In genomic region chr3:73624363-73625123, GRCh38 we compare ENCODE assay signal across 8 cellular contexts. TPM values are rescaled to one million over a fixed set of nuclear protein-coding genes. Genes with fewer than 3 reads are reported as not detected.
DNase-seq lines count a peak whose midpoint lies in the region; ATAC-seq, FAIRE-seq and TF ChIP-seq lines count a peak whose summit lies in the region.

TSS of gene PDZRN3 (minus strand) at chr3:73624941.

- intact Hi-C loops in kidney (cut with DNase I), result no loop called here

- DNase-seq in NCI-H748 (lab: John Stamatoyannopoulos, UW; ENCODE audit: unreplicated experiment), result peak; percentile 84
- DNase-seq in NCI-H748 treated with DMSO at 0.1 percent for 48 hours (lab: John Stamatoyannopoulos, UW), result no peak
- DNase-seq in cardiac fibroblast (ENCODE audit: low read depth in 2 of 2), result peak; percentile 65 to 87
- DNase-seq in kidney, result peak; percentile 91
- no peak for DNase-seq in activated effector memory CD4-positive, alpha-beta T cell treated with Interleukin-2 at 50 U/mL for 16 hours
- DNase-seq in NCI-H2171 treated with DMSO at 0.1 percent for 48 hours (lab: John Stamatoyannopoulos, UW), result no peak

- H3K9ac ChIP-seq in kidney (ENCODE audit: low read length in 2 of 2) (peak within 1 kb of the TSS; percentile 23 to 68), stomach smooth muscle (ENCODE audit: low read length in 2 of 2) (peak within 1 kb of the TSS; percentile 90 to 96)

- FAIRE-seq in kidney (lab: Jason Lieb, UNC), result no peak

- H3K4me1 ChIP-seq in kidney (ENCODE audit: control insufficient read depth in 1 of 2, insufficient read depth in 1 of 2, low read depth in 1 of 2, low read length in 2 of 2), result peaks cover 9 to 15% of the 10 kb centered on the region in 2 donors
- H3K4me1 ChIP-seq in stomach smooth muscle (ENCODE audit: control insufficient read depth, insufficient read depth, low read length), result peaks cover 33% of the 10 kb centered on the region

- no peaks in the 10 kb centered on the region for H3K36me3 ChIP-seq in kidney (ENCODE audit: control insufficient read depth in 1 of 2, insufficient read depth in 2 of 2, low read length in 2 of 2)
- no peaks in the 10 kb centered on the region for H3K36me3 ChIP-seq in stomach smooth muscle (ENCODE audit: control insufficient read depth in 2 of 2, insufficient read depth in 2 of 2, low read length in 2 of 2)

- H3K4me3 ChIP-seq in cardiac fibroblast (replicated peaks in 1 of 2; ENCODE audit: low read depth in 2 of 2, low read length in 2 of 2), result peak within 1 kb of the TSS; percentile 60 to 68
- peak within 1 kb of the TSS; percentile 79 to 85 for H3K4me3 ChIP-seq in kidney (ENCODE audit: low read length in 2 of 2)
- peak within 1 kb of the TSS; percentile 96 for H3K4me3 ChIP-seq in stomach smooth muscle (ENCODE audit: low read length in 2 of 2)

- H3K9me3 ChIP-seq in kidney (ENCODE audit: control insufficient read depth in 1 of 2, low read length in 2 of 2) (no peaks in the 10 kb centered on the region), stomach smooth muscle (ENCODE audit: control insufficient read depth in 2 of 2, low read length in 2 of 2) (no peaks in the 10 kb centered on the region)

- H3K27ac ChIP-seq in kidney (ENCODE audit: low read depth in 2 of 2, low read length in 2 of 2) (peak within 1 kb of the TSS; percentile 61 to 72), stomach smooth muscle (ENCODE audit: low read length) (peak within 1 kb of the TSS; percentile 94)

- no peaks in the 10 kb centered on the region for H3K27me3 ChIP-seq in stomach smooth muscle (ENCODE audit: control insufficient read depth in 1 of 2, insufficient read depth in 2 of 2, low read length in 2 of 2)

- no peak for ATAC-seq in HG03565 (IDR thresholded peaks at IDR 0.05; ENCODE audit: unreplicated experiment)

- no peak for TF ChIP-seq CTCF in cardiac fibroblast (IDR thresholded peaks at IDR 0.05; ENCODE audit: low read depth, low read length)
- no peak for TF ChIP-seq CTCF in kidney (IDR thresholded peaks at IDR 0.05; ENCODE audit: borderline replicate concordance, extremely low read depth, insufficient read depth)

RNA-seq across cellular contexts. Expression of gene PDZRN3, which starts in this region (rescaled TPM):
- 13.2 TPM for total RNA-seq in kidney
- 9.5 TPM for polyA plus RNA-seq in kidney (ENCODE audit: insufficient read depth, low read depth, low replicate concordance)

Comparison
In these comparisons a context has a peak if more than half of its experiments do, and no peak if none do; other contexts are left out.
1. DNase-seq: peak in NCI-H748 (single experiment), cardiac fibroblast (2 of 2) and kidney (single experiment); none in NCI-H748 treated with DMSO at 0.1 percent for 48 hours (single experiment), activated effector memory CD4-positive, alpha-beta T cell treated with Interleukin-2 at 50 U/mL for 16 hours (single experiment) and NCI-H2171 treated with DMSO at 0.1 percent for 48 hours (single experiment).
2. Peak in every context shown above with its lines, with median percentiles within 50 percentile points of each other: H3K4me3 ChIP-seq.